ENCODE assay signal across 19 cellular contexts in the genomic region with DNA sequence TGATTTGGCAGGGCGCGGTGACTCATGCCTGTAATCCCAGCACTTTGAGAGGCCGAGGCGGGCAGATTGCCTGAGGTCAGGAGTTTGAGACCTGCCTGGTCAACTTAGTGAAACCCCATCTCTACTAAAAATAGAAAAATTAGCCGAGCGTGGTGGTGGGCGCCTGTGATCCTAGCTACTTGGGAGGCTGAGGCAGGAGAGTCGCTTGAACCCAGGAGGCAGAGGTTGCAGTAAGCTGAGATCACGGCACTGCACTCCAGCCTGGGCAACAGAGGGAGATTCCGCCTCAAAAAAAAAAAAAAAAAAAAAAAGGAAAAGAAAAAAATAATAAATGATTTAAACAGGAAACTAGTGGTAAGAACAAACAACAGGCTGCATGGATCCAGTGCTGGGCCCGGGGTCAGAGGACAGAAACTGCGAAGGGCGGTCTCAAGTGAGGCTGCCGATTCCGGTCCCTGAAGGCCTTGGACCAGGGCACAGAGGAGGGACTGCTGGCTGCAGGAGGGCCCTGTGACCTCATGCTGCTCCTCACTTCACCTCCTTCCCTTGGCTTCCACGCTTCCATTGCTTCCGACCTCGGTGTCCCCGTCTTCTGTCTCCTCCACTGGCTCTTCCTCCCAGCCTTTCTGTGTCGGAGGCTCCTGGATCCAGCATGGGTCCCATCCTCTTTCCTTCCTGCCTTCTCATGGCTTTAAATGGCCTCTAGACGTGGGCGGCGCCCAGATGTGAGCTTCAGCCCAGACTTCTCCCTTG. TPM values are rescaled to one million over a fixed set of nuclear protein-coding genes. Genes with fewer than 3 reads are reported as not detected.
DNase-seq lines count a peak whose midpoint lies in the region; ATAC-seq and TF ChIP-seq lines count a peak whose summit lies in the region.
"Had no signal": no experiment of that assay in that cellular context is flagged by ENCODE, and none has a peak within 500 bp of the region (broad histone marks: within the 10 kb centered on the region; RNA-seq: fewer than 3 reads in every experiment).

No MANE protein-coding gene starts in this region.

- no peak for TF ChIP-seq CTCF in CD8-positive, alpha-beta T cell (IDR thresholded peaks at IDR 0.05)
- TF ChIP-seq CTCF in HFFc6 (IDR thresholded peaks at IDR 0.05) (no peak), brain (conservative IDR thresholded peaks at IDR 0.05) (no peak), natural killer cell (IDR thresholded peaks at IDR 0.05) (no peak)

- intact Hi-C loops in CD8-positive, alpha-beta T cell (cut with DNase I, micrococcal nuclease): loop anchor here in 1 of 2 experiments (5.0 kb wide), 1 partner anchor 317 kb away; a partner anchor contains a TSS
- intact Hi-C loops in natural killer cell (cut with micrococcal nuclease): no loop called here

- no peaks in the 10 kb centered on the region for H3K36me3 Mint-ChIP-seq in CD8-positive, alpha-beta T cell
- no peaks in the 10 kb centered on the region for H3K36me3 Mint-ChIP-seq in HFFc6 (ENCODE audit: low read depth)
- no peaks in the 10 kb centered on the region for H3K36me3 Mint-ChIP-seq in brain
- no peaks in the 10 kb centered on the region for H3K36me3 Mint-ChIP-seq in natural killer cell

- H3K4me1 Mint-ChIP-seq in CD8-positive, alpha-beta T cell (ENCODE audit: low read depth): peaks cover 6% of the 10 kb centered on the region
- H3K4me1 Mint-ChIP-seq in HFFc6 (ENCODE audit: low read depth) (peaks cover 23% of the 10 kb centered on the region), brain (peaks cover 23% of the 10 kb centered on the region), natural killer cell (peaks cover 12 to 16% of the 10 kb centered on the region in 2 donors)

- no peak overlapping the region for H3K27ac Mint-ChIP-seq in CD8-positive, alpha-beta T cell
- no peak overlapping the region for H3K27ac Mint-ChIP-seq in HFFc6
- peak overlapping the region in 1 of 5 experiments; percentile 3 for H3K27ac Mint-ChIP-seq in brain
- no peak overlapping the region for H3K27ac Mint-ChIP-seq in natural killer cell

- H3K27me3 ChIP-seq in CD8-positive, alpha-beta T cell (ENCODE audit: insufficient read depth, low read length): peaks cover 8% of the 10 kb centered on the region
- H3K27me3 ChIP-seq: colonic mucosa, ovary had no signal

- H3K9me3 ChIP-seq in CD8-positive, alpha-beta T cell (ENCODE audit: low read length): no peaks in the 10 kb centered on the region
- H3K9me3 ChIP-seq: colonic mucosa, heart left ventricle, ovary had no signal

- no peak for ATAC-seq in CD8-positive, alpha-beta T cell
- ATAC-seq in natural killer cell (no peak), GM21723 (IDR thresholded peaks at IDR 0.05; ENCODE audit: unreplicated experiment) (no peak), HG03565 (IDR thresholded peaks at IDR 0.05; ENCODE audit: unreplicated experiment) (no peak)
- ATAC-seq: esophagus mucosa, heart left ventricle had no signal

- no peak overlapping the region for H3K4me3 ChIP-seq in CD8-positive, alpha-beta T cell (ENCODE audit: low read depth, low read length)
- H3K4me3 ChIP-seq: colonic mucosa, ovary had no signal

- no peak overlapping the region for H3K27ac ChIP-seq in CD8-positive, alpha-beta T cell (ENCODE audit: low read depth, low read length)
- H3K27ac ChIP-seq: colonic mucosa, heart left ventricle, ovary, WERI-Rb-1 had no signal

- POLR2A ChIA-PET in CD8-positive, alpha-beta T cell (lab: Charles Lee): no interaction called here

- H3K4me1 ChIP-seq in CD8-positive, alpha-beta T cell (ENCODE audit: insufficient read depth, low read length): peaks cover 11% of the 10 kb centered on the region
- H3K4me1 ChIP-seq: colonic mucosa had no signal

- H3K4me3 Mint-ChIP-seq in CD8-positive, alpha-beta T cell: peak overlapping the region; percentile 84
- H3K4me3 Mint-ChIP-seq in HFFc6 (peak overlapping the region; percentile 71), brain (peak overlapping the region; percentile 61 to 89 (median 87)), natural killer cell (peak overlapping the region; percentile 98)

- H3K36me3 ChIP-seq in CD8-positive, alpha-beta T cell (ENCODE audit: insufficient read depth, low read length): no peaks in the 10 kb centered on the region
- H3K36me3 ChIP-seq: colonic mucosa, heart left ventricle, ovary, WERI-Rb-1 had no signal

- CTCF ChIA-PET in CD8-positive, alpha-beta T cell (lab: Charles Lee): no interaction called here

- no peak for DNase-seq in CD8-positive, alpha-beta T cell
- no peak for DNase-seq in HFFc6
- DNase-seq in natural killer cell: no peak
- DNase-seq in mesenteric fat pad (ENCODE audit: low spot score): no peak
- DNase-seq: colonic mucosa; DMS 273 treated with DMSO at 0.1 percent for 48 hours; GOT3; heart left ventricle; NCI-H1436 treated with DMSO at 0.1 percent for 48 hours; NCI-H345; NK-92 treated with Interleukin-12 subunit alpha and Interleukin-12 subunit beta, amount 100 ng/mL, for 24 hours; ovary; stimulated activated CD4-positive, alpha-beta T cell treated with anti-CD3 and anti-CD28 coated beads, Interleukin-4, amount 100 ng/mL, for 1 hour; stimulated activated CD8-positive, alpha-beta memory T cell treated with anti-CD3 and anti-CD28 coated beads, Interleukin-4, amount 100 ng/mL, for 48 hours; WERI-Rb-1 had no signal

- H3K9me3 Mint-ChIP-seq in CD8-positive, alpha-beta T cell: no peaks in the 10 kb centered on the region
- H3K9me3 Mint-ChIP-seq in HFFc6: no peaks in the 10 kb centered on the region
- peaks cover 0 to 3% (median 0%) of the 10 kb centered on the region in 5 experiments for H3K9me3 Mint-ChIP-seq in brain
- no peaks in the 10 kb centered on the region for H3K9me3 Mint-ChIP-seq in natural killer cell

- H3K27me3 Mint-ChIP-seq in CD8-positive, alpha-beta T cell (ENCODE audit: low read depth): peaks cover 47% of the 10 kb centered on the region
- H3K27me3 Mint-ChIP-seq in HFFc6 (ENCODE audit: insufficient read depth): peaks cover 12% of the 10 kb centered on the region
- H3K27me3 Mint-ChIP-seq in brain: peaks cover 44% of the 10 kb centered on the region
- peaks cover 39 to 50% of the 10 kb centered on the region in 2 donors for H3K27me3 Mint-ChIP-seq in natural killer cell (ENCODE audit: low read depth in 2 of 2)

RNA-seq across cellular contexts. Expression of a gene that starts 2.1 kb away (rescaled TPM):
- total RNA-seq in CD8-positive, alpha-beta T cell: under 1 TPM; 0.76 to 0.86 TPM
- total RNA-seq in HFFc6 (2021; fragmentation: NEBNext Ultra II Directional; extraction: Animal tissue kit (Norgen Biotek cat#: 25700)): under 1 TPM; 0.46 to 0.76 (median 0.59) TPM
- polyA plus RNA-seq in brain (ENCODE audit: insufficient read depth, low read depth, low replicate concordance): 1.0 TPM
- total RNA-seq in natural killer cell: 1 to 10 TPM; 1.6 to 3.6 (median 3.2) TPM
- total RNA-seq in mesenteric fat pad: 18.0 TPM
